Comparison of ENCODE assay signal across 13 cellular contexts in genomic region chr6:24876496-24877465, GRCh38. TPM values are rescaled to one million over a fixed set of nuclear protein-coding genes. Genes with fewer than 3 reads are reported as not detected.
A peak's percentile ranks its signal among the peaks of the same experiment; 100 is the strongest.
DNase-seq lines count a peak whose midpoint lies in the region; FAIRE-seq and TF ChIP-seq lines count a peak whose summit lies in the region.
"Had no signal": no experiment of that assay in that cellular context is flagged by ENCODE, and none has a peak within 500 bp of the region (broad histone marks: within the 10 kb centered on the region; RNA-seq: fewer than 3 reads in every experiment).

No MANE protein-coding gene starts in this region.

- H3K18ac ChIP-seq in H1 (ENCODE audit: extremely low read depth, low read length): peak overlapping the region; percentile 7; the same call in 1 of the 2 replicates
- peak overlapping the region; percentile 52 for H3K18ac ChIP-seq in mesendoderm (ENCODE audit: low read length)

- no peaks in the 10 kb centered on the region for H3K79me2 ChIP-seq in H1 (ENCODE audit: control insufficient read depth in 1 of 2, insufficient read depth in 2 of 2, low read length in 2 of 2)
- no peaks in the 10 kb centered on the region for H3K79me2 ChIP-seq in mesendoderm (ENCODE audit: control insufficient read depth, insufficient read depth, low read length)

- H3K9me3 ChIP-seq in HUES6 (ENCODE audit: control insufficient read depth, insufficient read depth, low read depth, low read length): no peaks in the 10 kb centered on the region; the same call in 1 of the 2 replicates
- no peaks in the 10 kb centered on the region for H3K9me3 ChIP-seq in H1 (ENCODE audit: insufficient read depth in 2 of 2, low read depth in 1 of 2, low read length in 1 of 2)
- H3K9me3 ChIP-seq: SJSA1 had no signal

- H3K4me3 ChIP-seq in HUES6 (ENCODE audit: low read depth, low read length) (peak overlapping the region; percentile 36), H1 (ENCODE audit: extremely low read depth in 1 of 4, insufficient read depth in 2 of 4, low read depth in 3 of 4, low read length in 4 of 4) (peak overlapping the region in 3 of 4 experiments; percentile 15 to 48 (median 21); a peak in 5 of 8 replicates), mesendoderm (ENCODE audit: low read length) (no peak overlapping the region)
- H3K4me3 ChIP-seq: SJSA1 had no signal

- H2BK20ac ChIP-seq in H1 (ENCODE audit: low read length): peak overlapping the region; percentile 40

- peak in 1 of 2 experiments; percentile 34; a peak in 3 of 4 replicates for TF ChIP-seq RAD21 in H1 (IDR thresholded peaks at IDR 0.05 in 1 of 2, conservative IDR thresholded peaks at IDR 0.05 in 1 of 2; ENCODE audit: low read depth in 2 of 2, low read length in 2 of 2)

- intact Hi-C loops in CD14-positive monocyte (cut with micrococcal nuclease): no loop called here

- H3K4me3 Mint-ChIP-seq in CD14-positive monocyte: no peak overlapping the region

- H3K14ac ChIP-seq in H1 (ENCODE audit: insufficient read length): no peak overlapping the region

- H2BK120ac ChIP-seq in H1 (replicated peaks; ENCODE audit: low read depth, low read length) (peak overlapping the region; percentile 45), mesendoderm (ENCODE audit: low read depth, low read length) (no peak overlapping the region)

- H3K4me2 ChIP-seq in H1 (ENCODE audit: insufficient read depth in 1 of 2, low read depth in 2 of 2, low read length in 2 of 2) (peak overlapping the region; percentile 64 to 73), mesendoderm (ENCODE audit: low read length) (no peak overlapping the region)

- peaks cover 10 to 16% (median 11%) of the 10 kb centered on the region in 7 donors for H3K9me3 Mint-ChIP-seq in CD14-positive monocyte

- H3K36me3 Mint-ChIP-seq in CD14-positive monocyte: peaks cover 84 to 89% of the 10 kb centered on the region in 2 donors

- H3K4me1 Mint-ChIP-seq in CD14-positive monocyte: peaks cover 19% of the 10 kb centered on the region

- no peak for DNase-seq in CD14-positive monocyte (ENCODE audit: low spot score)
- DNase-seq in H1 (ENCODE audit: low read depth in 1 of 2, low spot score in 2 of 2): peak in 1 of 2 experiments; percentile 66
- DNase-seq in mesendoderm: peak; percentile 96
- DNase-seq in stimulated activated CD4-positive, alpha-beta T cell treated with anti-CD3 and anti-CD28 coated beads, Interleukin-2, amount 100 ng/mL, for 24 hours: no peak
- DNase-seq in effector CD4-positive, alpha-beta T cell: no peak
- no peak for DNase-seq in SKM-1 treated with dmso at 0.1 percent for 144 hours (lab: John Stamatoyannopoulos, UW; ENCODE audit: unreplicated experiment)
- no peak for DNase-seq in ecto neural progenitor cell (ENCODE audit: low spot score)
- DNase-seq: aorta, DMS79 treated with DMSO at 0.1 percent for 48 hours, NCI-H1092 treated with DMSO at 0.1 percent for 48 hours, NCI-H2171 treated with DMSO at 0.1 percent for 48 hours had no signal

- H2BK5ac ChIP-seq in H1 (ENCODE audit: low read depth, low read length) (peak overlapping the region; percentile 82), mesendoderm (ENCODE audit: low read length) (no peak overlapping the region)

- peak; percentile 99 for FAIRE-seq in H1 (lab: Jason Lieb, UNC)

- H3K79me1 ChIP-seq in H1 (ENCODE audit: low read depth, low read length): no peaks in the 10 kb centered on the region
- no peaks in the 10 kb centered on the region for H3K79me1 ChIP-seq in mesendoderm (ENCODE audit: low read length)

- H4K5ac ChIP-seq in H1 (ENCODE audit: insufficient read length, low read depth, low read length) (peak overlapping the region; percentile 20), mesendoderm (ENCODE audit: low read length) (no peak overlapping the region)

- 0 out of 3 replicates have a peak, but pooled peaks of 1 of the 2 experiments have one; percentile 51 for TF ChIP-seq EP300 in H1 (IDR thresholded peaks at IDR 0.05; ENCODE audit: borderline replicate concordance in 1 of 2, low read depth in 2 of 2, low read length in 2 of 2)

- H3K27ac Mint-ChIP-seq in CD14-positive monocyte: peak overlapping the region in 5 of 7 donors; percentile 50 to 85 (median 81)

- peak overlapping the region; percentile 37; the same call in 1 of the 2 replicates for H2AFZ ChIP-seq in H1 (ENCODE audit: low read length)

- peaks cover 2% of the 10 kb centered on the region; the same call in 1 of the 2 replicates for H3K23me2 ChIP-seq in H1 (ENCODE audit: low read depth, low read length)

- H3K27me3 Mint-ChIP-seq in CD14-positive monocyte (ENCODE audit: low read depth in 3 of 3): no peaks in the 10 kb centered on the region

- POLR2A ChIA-PET in H1 (lab: Charles Lee; ENCODE audit: partially characterized antibody): interaction anchor here (0.7 to 1.5 kb wide), 13 partner anchors 9 to 142 kb away, joined by 3 to 8 read pairs (median 3); no protein-coding TSS in a partner anchor

- H3K4me1 ChIP-seq in HUES6 (ENCODE audit: control insufficient read depth, insufficient read depth, low read length) (peaks cover 46% of the 10 kb centered on the region), H1 (replicated peaks in 1 of 4; ENCODE audit: control insufficient read depth in 3 of 4, insufficient read depth in 4 of 4, low read length in 3 of 4) (peaks cover 0 to 31% (median 16%) of the 10 kb centered on the region in 4 experiments; a peak in 6 of 7 replicates), mesendoderm (ENCODE audit: control insufficient read depth, low read depth, low read length) (no peaks in the 10 kb centered on the region)
- H3K4me1 ChIP-seq: SJSA1 had no signal

- CTCF ChIA-PET in H1 (lab: Charles Lee; ENCODE audit: partially characterized antibody): interaction anchor here (0.7 to 4.7 kb wide), 12 partner anchors 12 to 517 kb away, joined by 3 to 25 read pairs (median 6); no protein-coding TSS in a partner anchor

- TF ChIP-seq CTCF in CD14-positive monocyte (IDR thresholded peaks at IDR 0.05) (no peak), H1 (IDR thresholded peaks at IDR 0.05; ENCODE audit: control extremely low read depth in 1 of 3, insufficient read depth in 1 of 3, low read depth in 1 of 3, low read length in 3 of 3) (no peak)

- H3K4ac ChIP-seq in H1 (replicated peaks; ENCODE audit: insufficient read length, low read depth, low read length): no peak overlapping the region
- H3K4ac ChIP-seq in mesendoderm (ENCODE audit: low read depth, low read length): no peak overlapping the region

- H3K9ac ChIP-seq in HUES6 (ENCODE audit: low read length) (peak overlapping the region; percentile 37), H1 (replicated peaks in 1 of 4; ENCODE audit: extremely low read depth in 1 of 4, low read depth in 3 of 4, low read length in 3 of 4) (peak overlapping the region in 3 of 4 experiments; percentile 17 to 59 (median 25); a peak in 3 of 7 replicates), mesendoderm (ENCODE audit: low read length) (no peak overlapping the region)

- H3K27me3 ChIP-seq in HUES6 (ENCODE audit: control insufficient read depth, insufficient read depth, low read length) (no peaks in the 10 kb centered on the region), H1 (replicated peaks in 1 of 4; ENCODE audit: control insufficient read depth in 3 of 4, extremely low read depth in 1 of 4, insufficient read depth in 3 of 4, low read length in 3 of 4) (no peaks in the 10 kb centered on the region), mesendoderm (ENCODE audit: insufficient read depth, low read length, poor library complexity) (no peaks in the 10 kb centered on the region)
- H3K27me3 ChIP-seq: SJSA1 had no signal

- H3K36me3 ChIP-seq in HUES6 (ENCODE audit: control insufficient read depth, insufficient read depth, low read length) (no peaks in the 10 kb centered on the region), H1 (ENCODE audit: control insufficient read depth in 2 of 4, insufficient read depth in 4 of 4, low read length in 3 of 4) (peaks cover 2 to 14% (median 5%) of the 10 kb centered on the region in 4 experiments; a peak in 4 of 8 replicates), mesendoderm (ENCODE audit: control insufficient read depth, insufficient read depth, low read length) (no peaks in the 10 kb centered on the region)
- H3K36me3 ChIP-seq: SJSA1 had no signal

- H2BK12ac ChIP-seq in H1 (ENCODE audit: low read depth, low read length): peak overlapping the region; percentile 76

- H3K56ac ChIP-seq in H1 (replicated peaks; ENCODE audit: insufficient read length, low read depth, low read length) (no peak overlapping the region), mesendoderm (ENCODE audit: low read length) (no peak overlapping the region)

- WGBS in H1 (ENCODE audit: extremely low coverage in 1 of 2, insufficient coverage in 1 of 2, insufficient read length in 1 of 2, insufficient replicate concordance in 2 of 2, low coverage in 1 of 2, low lambda C conversion rate in 2 of 2, missing lambda C conversion rate in 1 of 2), 2 experiments: 38% methylated on average over 12 of the region's 12 CpGs; no CpG with 5 or more reads in 1 of the 2 experiments
- no CpG with 5 or more reads among the region's 12 CpGs for WGBS in mesendoderm (ENCODE audit: extremely low coverage, insufficient coverage, low lambda C conversion rate)

- peak overlapping the region; percentile 32 for H4K91ac ChIP-seq in H1 (replicated peaks; ENCODE audit: insufficient read length, low read length)

- H3K23ac ChIP-seq in H1 (ENCODE audit: insufficient read length) (no peak overlapping the region), mesendoderm (ENCODE audit: low read length) (peak overlapping the region; percentile 26)

- TF ChIP-seq POLR2A in H1 (IDR thresholded peaks at IDR 0.05; ENCODE audit: control extremely low read depth in 1 of 2, low read depth in 2 of 2, low read length in 2 of 2): peak; percentile 66 to 83

- H2BK15ac ChIP-seq in H1 (ENCODE audit: low read length): no peak overlapping the region
- no peak overlapping the region for H2BK15ac ChIP-seq in mesendoderm (replicated peaks; ENCODE audit: low read depth)

- no peak overlapping the region for H4K8ac ChIP-seq in H1 (ENCODE audit: extremely low read depth, insufficient read depth, low read length)
- no peak overlapping the region for H4K8ac ChIP-seq in mesendoderm (ENCODE audit: low read depth, low read length)

- peak overlapping the region; percentile 64 for H3K27ac ChIP-seq in HUES6 (ENCODE audit: low read depth, low read length)
- peak overlapping the region; percentile 78 for H3K27ac ChIP-seq in H1 (ENCODE audit: low read depth, low read length)
- peak overlapping the region; percentile 4 for H3K27ac ChIP-seq in mesendoderm (ENCODE audit: low read depth, low read length)
- H3K27ac ChIP-seq: SJSA1 had no signal

- H4K20me1 ChIP-seq in H1 (replicated peaks in 1 of 2; ENCODE audit: control insufficient read depth in 1 of 2, insufficient read depth in 2 of 2, low read length in 2 of 2): no peaks in the 10 kb centered on the region

- 0 out of 2 replicates have a peak overlapping the region, but pooled peaks have one; percentile 42 for H2AK5ac ChIP-seq in H1 (ENCODE audit: low read depth, low read length)
- H2AK5ac ChIP-seq in mesendoderm (ENCODE audit: low read length): no peak overlapping the region

RNA-seq across cellular contexts. Expression of gene RIPOR2, which starts 59.0 kb away (rescaled TPM):
- polyA plus RNA-seq in CD14-positive monocyte (100 to 1,000 TPM; 154 to 179 TPM), H1 (2011; rRNA removed) (13.3 and 16.7 TPM in 2 replicates)
- 44.5 and 45.6 TPM in 2 replicates for total RNA-seq in H1 (2021; fragmentation: NEBNext Ultra II Directional; extraction: Animal tissue kit (Norgen Biotek cat#: 25700))
- polyA plus RNA-seq in H1 (2011; cell fraction: cytosol; rRNA removed): 21.7 TPM
- 19.6 TPM for polyA plus RNA-seq in H1 (2011; cell fraction: nucleus; rRNA removed)
- 21.1 to 34.2 TPM (median 29.2 TPM) in 4 replicates for polyA plus RNA-seq in H1 (2012, experiment 1 of 2)
- polyA plus RNA-seq in H1 (2012, experiment 2 of 2): 9.9 TPM
- polyA plus RNA-seq in H1 (2013, experiment 1 of 2): 22.5 TPM
- 22.1 TPM for polyA plus RNA-seq in H1 (2013, experiment 2 of 2)
- polyA minus RNA-seq in H1 (2011; rRNA and poly(A)+ RNA removed): 43.9 and 57.0 TPM in 2 replicates
- 17.9 TPM for polyA minus RNA-seq in H1 (2011; cell fraction: cytosol; rRNA and poly(A)+ RNA removed)
- 23.2 TPM for polyA minus RNA-seq in H1 (2011; cell fraction: nucleus; rRNA and poly(A)+ RNA removed)
- 2.4 TPM for polyA plus RNA-seq in mesendoderm (2013, experiment 1 of 2)
- 2.5 TPM for polyA plus RNA-seq in mesendoderm (2013, experiment 2 of 2)

Comparison
In these comparisons a context has a peak if more than half of its experiments do, and no peak if none do; other contexts are left out.
1. H3K27ac ChIP-seq: peak in every context shown above with its lines; median percentile 78 in H1; 64 in HUES6; 4 in mesendoderm.